Comparison of ENCODE assay signal across 13 cellular contexts in genomic region chr10:43383204-43383971, GRCh38. TPM values are rescaled to one million over a fixed set of nuclear protein-coding genes. Genes with fewer than 3 reads are reported as not detected.
A peak's percentile ranks its signal among the peaks of the same experiment; 100 is the strongest.
DNase-seq lines count a peak whose midpoint lies in the region; ATAC-seq, FAIRE-seq and TF ChIP-seq lines count a peak whose summit lies in the region.
"Had no signal": no experiment of that assay in that cellular context is flagged by ENCODE, and none has a peak within 500 bp of the region (broad histone marks: within the 10 kb centered on the region; RNA-seq: fewer than 3 reads in every experiment).

No MANE protein-coding gene starts in this region.

- FAIRE-seq in bronchial epithelial cell (lab: Jason Lieb, UNC) (no peak), pancreas (lab: Jason Lieb, UNC) (no peak)

- POLR2A ChIA-PET in CD8-positive, alpha-beta T cell (lab: Charles Lee): interaction anchor here (0.6 kb wide), 1 partner anchor 267 kb away, joined by 3 read pairs; no protein-coding TSS in a partner anchor
- POLR2A ChIA-PET in HEK293 (lab: Yijun Ruan, JAX): interaction anchor here (0.6 to 1.2 kb wide), 2 partner anchors 18 to 24 kb away, joined by 3 to 4 read pairs; no protein-coding TSS in a partner anchor

- peaks cover 33% of the 10 kb centered on the region for H3K36me3 Mint-ChIP-seq in CD8-positive, alpha-beta T cell

- peaks cover 13% of the 10 kb centered on the region for H3K36me3 ChIP-seq in CD8-positive, alpha-beta T cell (ENCODE audit: insufficient read depth, low read length)
- H3K36me3 ChIP-seq in HEK293 (ENCODE audit: control insufficient read depth in 2 of 2, insufficient read depth in 1 of 2, low read length in 2 of 2) (peaks cover 18 to 35% of the 10 kb centered on the region in 2 experiments; a peak in 2 of 3 replicates), bronchial epithelial cell (ENCODE audit: control insufficient read depth, insufficient read depth, low read length) (peaks cover 11% of the 10 kb centered on the region), pancreas (peaks cover 8 to 23% (median 15%) of the 10 kb centered on the region in 3 donors), tibial nerve (peaks cover 4 to 43% (median 16%) of the 10 kb centered on the region in 3 donors)

- no peaks in the 10 kb centered on the region for H3K27me3 ChIP-seq in CD8-positive, alpha-beta T cell (ENCODE audit: insufficient read depth, low read length)
- H3K27me3 ChIP-seq in bronchial epithelial cell (ENCODE audit: control insufficient read depth, insufficient read depth, low read length) (no peaks in the 10 kb centered on the region), pancreas (no peaks in the 10 kb centered on the region), tibial nerve (no peaks in the 10 kb centered on the region)

- no peak for TF ChIP-seq CTCF in CD8-positive, alpha-beta T cell (IDR thresholded peaks at IDR 0.05)
- TF ChIP-seq CTCF in HEK293 (tag by site-specific recombination; IDR thresholded peaks at IDR 0.05) (no peak), bronchial epithelial cell (IDR thresholded peaks at IDR 0.05; ENCODE audit: insufficient read depth, low read length, severe bottlenecking) (no peak), pancreas (IDR thresholded peaks at IDR 0.05) (no peak), tibial nerve (IDR thresholded peaks at IDR 0.05) (no peak)

- ATAC-seq in CD8-positive, alpha-beta T cell: no peak
- ATAC-seq in pancreas (peak in 3 of 4 donors; percentile 25 to 41 (median 27)), HG03378 (IDR thresholded peaks at IDR 0.05; ENCODE audit: unreplicated experiment) (no peak)

- DNase-seq in CD8-positive, alpha-beta T cell: no peak
- peak; percentile 49 for DNase-seq in bronchial epithelial cell (ENCODE audit: low read depth)
- DNase-seq in pancreas: peak in 2 of 6 donors; percentile 14 to 26
- DNase-seq in tibial nerve (ENCODE audit: low spot score in 2 of 2): no peak
- DNase-seq in islet precursor cell: no peak
- no peak for DNase-seq in activated CD4-positive, alpha-beta T cell treated with anti-CD3 and anti-CD28 coated beads for 1 hour
- DNase-seq: caudate nucleus, erythroblast, NCI-H146 had no signal

- peaks cover 26% of the 10 kb centered on the region for H3K4me1 Mint-ChIP-seq in CD8-positive, alpha-beta T cell (ENCODE audit: low read depth)

- no peaks in the 10 kb centered on the region for H3K27me3 Mint-ChIP-seq in CD8-positive, alpha-beta T cell (ENCODE audit: low read depth)

- no peaks in the 10 kb centered on the region for H3K9me3 Mint-ChIP-seq in CD8-positive, alpha-beta T cell
- H3K9me3 Mint-ChIP-seq: activated T-helper 2 cell treated with anti-CD3 and anti-CD28 coated beads, Interferon-gamma antibody, Interleukin-2, Interleukin-4, amounts not matched to agents 10 μg/mL and 5 μg/mL and 100 μg/mL, durations not matched to agents 14 hours and 24 hours and 36 hours had no signal

- CTCF ChIA-PET in CD8-positive, alpha-beta T cell (lab: Charles Lee): interaction anchor here (1.2 kb wide), 1 partner anchor 22 kb away, joined by 4 read pairs; no protein-coding TSS in a partner anchor
- CTCF ChIA-PET in HEK293 (lab: Yijun Ruan, JAX): interaction anchor here (0.6 kb wide), 1 partner anchor 78 kb away, joined by 5 read pairs; no protein-coding TSS in a partner anchor

- H3K27ac ChIP-seq in CD8-positive, alpha-beta T cell (ENCODE audit: low read depth, low read length): no peak overlapping the region
- H3K27ac ChIP-seq in HEK293 (ENCODE audit: extremely low read depth, low read depth, low read length): no peak overlapping the region
- no peak overlapping the region for H3K27ac ChIP-seq in pancreas
- no peak overlapping the region for H3K27ac ChIP-seq in tibial nerve

- intact Hi-C loops in CD8-positive, alpha-beta T cell (cut with DNase I, micrococcal nuclease): no loop called here
- intact Hi-C loops in pancreas (cut with DNase I): no loop called here

- no peak for TF ChIP-seq POLR2A in tibial nerve (IDR thresholded peaks at IDR 0.05)

- 46 to 52% methylated on average over 14 of the region's 14 CpGs for WGBS in pancreas, 2 donors
- 63 to 75% methylated on average over 14 of the region's 14 CpGs for WGBS in tibial nerve, 2 donors

- peaks cover 6% of the 10 kb centered on the region for H3K4me1 ChIP-seq in CD8-positive, alpha-beta T cell (ENCODE audit: insufficient read depth, low read length)
- H3K4me1 ChIP-seq in HEK293 (ENCODE audit: control insufficient read depth, insufficient read depth, low read length) (no peaks in the 10 kb centered on the region), pancreas (peaks cover 0 to 11% (median 0%) of the 10 kb centered on the region in 3 donors), tibial nerve (no peaks in the 10 kb centered on the region)

- no peak for TF ChIP-seq EP300 in tibial nerve (IDR thresholded peaks at IDR 0.05)

- no peak overlapping the region for H3K4me3 Mint-ChIP-seq in CD8-positive, alpha-beta T cell

- H3K4me3 ChIP-seq in CD8-positive, alpha-beta T cell (ENCODE audit: low read depth, low read length): no peak overlapping the region
- H3K4me3 ChIP-seq in HEK293 (ENCODE audit: low read depth, low read length) (no peak overlapping the region), bronchial epithelial cell (ENCODE audit: low read depth, low read length) (no peak overlapping the region), pancreas (no peak overlapping the region), tibial nerve (no peak overlapping the region)

- H3K27ac Mint-ChIP-seq in CD8-positive, alpha-beta T cell: peak overlapping the region; percentile 90

- H3K9me3 ChIP-seq in CD8-positive, alpha-beta T cell (ENCODE audit: low read length): no peaks in the 10 kb centered on the region
- no peaks in the 10 kb centered on the region for H3K9me3 ChIP-seq in HEK293 (ENCODE audit: control insufficient read depth, insufficient read depth, low read depth, low read length)
- H3K9me3 ChIP-seq in pancreas: no peaks in the 10 kb centered on the region
- H3K9me3 ChIP-seq in tibial nerve: no peaks in the 10 kb centered on the region

TF ChIP-seq in HEK293, 187 proteins besides CTCF, POLR2A, EP300 and RAD21 (continues in another document):
- TF ChIP-seq ZNF169 (tag by site-specific recombination; IDR thresholded peaks at IDR 0.05): no peak
- peak; percentile 65 for TF ChIP-seq PRDM4 (tag by site-specific recombination; IDR thresholded peaks at IDR 0.05)
- no peak for TF ChIP-seq ZBTB1 (tag by site-specific recombination; IDR thresholded peaks at IDR 0.05)
- TF ChIP-seq GLIS1 (tag by site-specific recombination; IDR thresholded peaks at IDR 0.05): peak; percentile 67
- TF ChIP-seq ZNF114 (tag by site-specific recombination; IDR thresholded peaks at IDR 0.05): no peak
- peak; percentile 39; the same call in 1 of the 2 replicates for TF ChIP-seq PRDM10 (tag by site-specific recombination; IDR thresholded peaks at IDR 0.05)

RNA-seq across cellular contexts. Expression of gene FXYD4, which starts 12.0 kb away (rescaled TPM):
- not detected for total RNA-seq in CD8-positive, alpha-beta T cell
- total RNA-seq in bronchial epithelial cell (not detected in 2 replicates), pancreas (under 1 TPM in 1 of 6 donors, not detected in 5; 0.31 TPM), tibial nerve (not detected)
- polyA plus RNA-seq in pancreas: under 1 TPM in 1 of 2 donors, not detected in 1; 0.28 TPM
- total RNA-seq: activated T-helper 2 cell treated with anti-CD3 and anti-CD28 coated beads, Interferon-gamma antibody, Interleukin-2, Interleukin-4, amounts not matched to agents 10 μg/mL and 5 μg/mL and 100 μg/mL, durations not matched to agents 14 hours and 24 hours and 36 hours; temporal lobe had no signal

RNA-seq across cellular contexts. Expression of gene HNRNPF, which starts 25.6 kb away (rescaled TPM):
- 10 to 100 TPM; 83.4 to 86.9 TPM for total RNA-seq in CD8-positive, alpha-beta T cell
- total RNA-seq in bronchial epithelial cell (307 and 351 TPM in 2 replicates), pancreas (100 to 1,000 TPM in 1 of 6 donors, 10 to 100 TPM in 5; 51.9 to 103 (median 84.5) TPM), tibial nerve (100 to 1,000 TPM; 112 to 136 (median 134) TPM)
- 10 to 100 TPM; 26.5 to 56.8 TPM for polyA plus RNA-seq in pancreas

RNA-seq across cellular contexts. Expression of gene ZNF487, which starts 53.5 kb away (rescaled TPM):
- 1 to 10 TPM; 7.3 to 8.9 TPM for total RNA-seq in CD8-positive, alpha-beta T cell
- total RNA-seq in bronchial epithelial cell (2.1 and 3.2 TPM in 2 replicates), pancreas (1 to 10 TPM in 5 of 6 donors, under 1 TPM in 1; 0.85 to 3.0 (median 1.7) TPM), tibial nerve (10 to 100 TPM in 3 of 4 donors, 1 to 10 TPM in 1; 7.3 to 23.7 (median 18.3) TPM)
- 1 to 10 TPM; 2.2 to 5.0 TPM for polyA plus RNA-seq in pancreas

Comparison
In these comparisons a context has a peak if more than half of its experiments do, and no peak if none do; other contexts are left out.
1. ATAC-seq: peak in pancreas (3 of 4); none in CD8-positive, alpha-beta T cell (single experiment) and HG03378 (single experiment).